25 cellular contexts compared by ENCODE assay signal in the genomic region with DNA sequence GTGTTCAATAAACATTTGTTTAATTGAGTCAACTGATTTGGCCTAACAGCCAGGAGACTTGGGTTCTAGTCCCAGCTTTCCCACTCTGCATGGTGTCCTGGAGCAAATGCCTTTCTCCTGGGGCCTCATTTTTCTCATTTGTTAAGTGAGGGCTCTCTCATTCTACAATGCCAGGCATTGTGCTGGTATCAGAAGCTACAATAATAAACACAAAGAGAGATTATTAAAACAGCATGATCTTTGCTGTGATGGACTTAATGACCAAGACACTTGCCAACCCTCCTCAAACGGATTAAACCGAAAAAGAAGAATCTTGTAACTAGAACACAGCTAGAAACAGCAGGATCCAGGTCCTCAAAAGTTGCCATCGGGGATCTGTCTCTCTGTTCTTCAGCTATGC. TPM values are rescaled to one million over a fixed set of nuclear protein-coding genes. Genes with fewer than 3 reads are reported as not detected.
"Had no signal": no experiment of that assay in that cellular context is flagged by ENCODE, and none has a peak within 500 bp of the region (broad histone marks: within the 10 kb centered on the region; RNA-seq: fewer than 3 reads in every experiment).

No MANE protein-coding gene starts in this region.

- DNase-seq: activated CD4-positive, alpha-beta T cell treated with anti-CD3 and anti-CD28 coated beads for 48 hours; activated CD4-positive, alpha-beta T cell treated with anti-CD3 and anti-CD28 coated beads, Interleukin-2, amount 50 U/mL, for 1 hour; activated CD4-positive, alpha-beta T cell treated with anti-CD3 and anti-CD28 coated beads, Interleukin-2, amount 50 U/mL, for 48 hours; activated CD8-positive, alpha-beta memory T cell treated with anti-CD3 and anti-CD28 coated beads for 24 hours; activated CD8-positive, alpha-beta T cell treated with anti-CD3 and anti-CD28 coated beads for 36 hours; activated effector memory CD4-positive, alpha-beta T cell treated with anti-CD3 and anti-CD28 coated beads, Interleukin-2, amount 50 U/mL, for 16 hours; activated naive CD4-positive, alpha-beta T cell treated with anti-CD3 and anti-CD28 coated beads for 36 hours; activated naive CD8-positive, alpha-beta T cell treated with anti-CD3 and anti-CD28 coated beads for 36 hours; activated naive CD8-positive, alpha-beta T cell treated with anti-CD3 and anti-CD28 coated beads, Interleukin-2, amount 50 U/mL, for 24 hours; activated T-cell treated with anti-CD3 and anti-CD28 coated beads, Interleukin-2, amount 50 U/mL, for 4 hours; adrenal gland; amygdala; aorta; body of pancreas; caudate nucleus; cortex of kidney; dermis blood vessel endothelial cell; effector CD4-positive, alpha-beta T cell; effector memory CD8-positive, alpha-beta T cell; esophagus squamous epithelium; T-helper 2 cell had no signal

- H3K4me3 Mint-ChIP-seq: activated CD8-positive, alpha-beta T cell treated with anti-CD3 and anti-CD28 coated beads for 36 hours; activated naive CD4-positive, alpha-beta T cell treated with anti-CD3 and anti-CD28 coated beads for 36 hours; activated naive CD4-positive, alpha-beta T cell treated with anti-CD3 and anti-CD28 coated beads, Interleukin-2, amount 50 U/mL, for 24 hours; activated naive CD8-positive, alpha-beta T cell treated with anti-CD3 and anti-CD28 coated beads for 36 hours; activated naive CD8-positive, alpha-beta T cell treated with anti-CD3 and anti-CD28 coated beads, Interleukin-2, amount 50 U/mL, for 24 hours; activated T-cell treated with anti-CD3 and anti-CD28 coated beads, Interleukin-2, amount 50 U/mL, for 4 hours; activated T-helper 1 cell treated with anti-CD3 and anti-CD28 coated beads, Interleukin-12 subunit alpha, Interleukin-12 subunit beta, Interleukin-2, Interleukin-4 antibody, amounts not matched to agents 30 ng/mL and 10 ng/mL and 1 ng/mL, durations not matched to agents 14 hours and 24 hours and 36 hours; effector memory CD8-positive, alpha-beta T cell; WTC11 had no signal

- H3K36me3 Mint-ChIP-seq: activated naive CD4-positive, alpha-beta T cell treated with anti-CD3 and anti-CD28 coated beads, Interleukin-2, amount 50 U/mL, for 24 hours; activated naive CD8-positive, alpha-beta T cell treated with anti-CD3 and anti-CD28 coated beads for 36 hours; WTC11 had no signal

- H3K27me3 Mint-ChIP-seq: activated CD8-positive, alpha-beta T cell treated with anti-CD3 and anti-CD28 coated beads for 36 hours; activated naive CD4-positive, alpha-beta T cell treated with anti-CD3 and anti-CD28 coated beads, Interleukin-2, amount 50 U/mL, for 24 hours; activated naive CD8-positive, alpha-beta T cell treated with anti-CD3 and anti-CD28 coated beads for 36 hours; activated naive CD8-positive, alpha-beta T cell treated with anti-CD3 and anti-CD28 coated beads, Interleukin-2, amount 50 U/mL, for 24 hours; effector memory CD8-positive, alpha-beta T cell had no signal

- H3K27ac Mint-ChIP-seq: activated CD8-positive, alpha-beta T cell treated with anti-CD3 and anti-CD28 coated beads for 36 hours; activated naive CD4-positive, alpha-beta T cell treated with anti-CD3 and anti-CD28 coated beads for 36 hours; activated naive CD4-positive, alpha-beta T cell treated with anti-CD3 and anti-CD28 coated beads, Interleukin-2, amount 50 U/mL, for 24 hours; activated naive CD8-positive, alpha-beta T cell treated with anti-CD3 and anti-CD28 coated beads for 36 hours; activated naive CD8-positive, alpha-beta T cell treated with anti-CD3 and anti-CD28 coated beads, Interleukin-2, amount 50 U/mL, for 24 hours; activated T-helper 1 cell treated with anti-CD3 and anti-CD28 coated beads, Interleukin-12 subunit alpha, Interleukin-12 subunit beta, Interleukin-2, Interleukin-4 antibody, amounts not matched to agents 30 ng/mL and 10 ng/mL and 1 ng/mL, durations not matched to agents 14 hours and 24 hours and 36 hours; activated T-helper 2 cell treated with anti-CD3 and anti-CD28 coated beads, Interferon-gamma antibody, Interleukin-2, Interleukin-4, amounts not matched to agents 10 μg/mL and 5 μg/mL and 100 μg/mL, durations not matched to agents 14 hours and 24 hours and 36 hours; effector memory CD8-positive, alpha-beta T cell; WTC11 had no signal

- ATAC-seq: activated CD8-positive, alpha-beta T cell treated with anti-CD3 and anti-CD28 coated beads for 36 hours; activated naive CD8-positive, alpha-beta T cell treated with anti-CD3 and anti-CD28 coated beads, Interleukin-2, amount 50 U/mL, for 24 hours; activated T-cell treated with anti-CD3 and anti-CD28 coated beads, Interleukin-2, amount 50 U/mL, for 4 hours; body of pancreas; effector memory CD8-positive, alpha-beta T cell; WTC11 had no signal

- H3K9me3 Mint-ChIP-seq: activated CD8-positive, alpha-beta T cell treated with anti-CD3 and anti-CD28 coated beads for 36 hours; activated naive CD4-positive, alpha-beta T cell treated with anti-CD3 and anti-CD28 coated beads for 36 hours; activated naive CD4-positive, alpha-beta T cell treated with anti-CD3 and anti-CD28 coated beads, Interleukin-2, amount 50 U/mL, for 24 hours; activated naive CD8-positive, alpha-beta T cell treated with anti-CD3 and anti-CD28 coated beads for 36 hours; activated naive CD8-positive, alpha-beta T cell treated with anti-CD3 and anti-CD28 coated beads, Interleukin-2, amount 50 U/mL, for 24 hours; activated T-cell treated with anti-CD3 and anti-CD28 coated beads, Interleukin-2, amount 50 U/mL, for 4 hours; activated T-helper 1 cell treated with anti-CD3 and anti-CD28 coated beads, Interleukin-12 subunit alpha, Interleukin-12 subunit beta, Interleukin-2, Interleukin-4 antibody, amounts not matched to agents 30 ng/mL and 10 ng/mL and 1 ng/mL, durations not matched to agents 14 hours and 24 hours and 36 hours; activated T-helper 2 cell treated with anti-CD3 and anti-CD28 coated beads, Interferon-gamma antibody, Interleukin-2, Interleukin-4, amounts not matched to agents 10 μg/mL and 5 μg/mL and 100 μg/mL, durations not matched to agents 14 hours and 24 hours and 36 hours; effector memory CD8-positive, alpha-beta T cell; WTC11 had no signal

RNA-seq across cellular contexts. Expression of a gene that starts 42.8 kb away (rescaled TPM):
- total RNA-seq: body of pancreas had no signal
- polyA plus RNA-seq: aorta had no signal
